Comparison of ENCODE assay signal across 1 cellular context in the genomic region with DNA sequence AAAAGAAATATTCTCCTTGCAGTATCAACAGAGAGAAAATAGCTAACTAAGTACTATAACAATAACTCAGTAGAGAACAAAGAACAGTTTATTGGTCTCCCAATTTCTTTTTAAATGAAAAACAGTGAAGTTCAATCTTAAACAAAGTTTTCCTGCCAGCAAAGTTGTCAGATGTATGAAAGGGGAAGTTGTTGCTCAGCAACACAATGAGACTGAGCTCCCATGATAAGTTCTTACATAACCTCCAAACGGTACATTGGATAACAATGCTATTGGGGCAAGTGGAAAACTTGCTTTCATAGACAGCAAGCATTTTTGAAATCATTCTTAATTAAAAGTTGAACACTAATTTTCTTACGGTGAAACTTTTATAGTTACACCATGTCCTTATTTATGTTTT.
TF ChIP-seq lines count a peak whose summit lies in the region.

No MANE protein-coding gene starts in this region.

TF ChIP-seq in GM23338, 12 proteins besides CTCF, POLR2A, EP300 and RAD21 (continued from another document):
- TF ChIP-seq ZNF462 (CRISPR knock-in tag; IDR thresholded peaks at IDR 0.05): no peak
- TF ChIP-seq REST (IDR thresholded peaks at IDR 0.05; ENCODE audit: unreplicated experiment): no peak
- TF ChIP-seq STAT1 (IDR thresholded peaks at IDR 0.05; ENCODE audit: unreplicated experiment): no peak
- no peak for TF ChIP-seq EZH2 (IDR thresholded peaks at IDR 0.05; ENCODE audit: low read depth, unreplicated experiment)
- TF ChIP-seq ETS1 (IDR thresholded peaks at IDR 0.05): no peak
- no peak for TF ChIP-seq NANOG (IDR thresholded peaks at IDR 0.05; ENCODE audit: borderline replicate concordance)
